Comparison of ENCODE assay signal across 24 cellular contexts in the genomic region with DNA sequence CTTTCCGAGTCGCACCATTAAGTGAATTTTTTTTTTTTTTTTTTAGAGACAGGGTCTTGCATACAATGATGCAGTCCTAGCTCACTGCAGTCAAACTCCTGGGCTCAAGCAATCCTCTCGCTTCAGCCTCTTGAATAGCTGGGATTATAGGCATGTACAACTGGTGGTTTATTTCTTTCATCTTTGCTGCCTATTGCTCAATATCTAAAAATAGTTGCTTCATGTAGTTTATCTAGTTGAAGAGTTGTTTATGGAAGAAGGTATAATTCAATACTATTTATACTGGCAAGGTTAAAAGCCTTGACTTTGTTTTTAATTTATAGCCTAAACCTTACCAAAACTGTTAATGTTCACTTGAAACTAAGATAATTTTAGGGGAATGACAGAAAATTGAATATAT.
"Had no signal": no experiment of that assay in that cellular context is flagged by ENCODE, and none has a peak within 500 bp of the region (broad histone marks: within the 10 kb centered on the region; RNA-seq: fewer than 3 reads in every experiment).

No MANE protein-coding gene starts in this region.

- H2AFZ ChIP-seq: neural progenitor cell, parathyroid adenoma had no signal

- FAIRE-seq: keratinocyte had no signal

- H3K4me1 ChIP-seq: colonic mucosa, esophagus muscularis mucosa, lower lobe of right lung, neural progenitor cell, parathyroid adenoma, testis, tibial artery had no signal

- H3K27me3 ChIP-seq: colonic mucosa, esophagus muscularis mucosa, neural progenitor cell, testis, tibial artery had no signal

- H3K27ac ChIP-seq: colonic mucosa, epithelial cell of prostate, esophagus muscularis mucosa, lower lobe of right lung, neural progenitor cell, parathyroid adenoma, testis, tibial artery had no signal

- H3K9ac ChIP-seq: neural progenitor cell, parathyroid adenoma had no signal

- H3K4me2 ChIP-seq: neural progenitor cell had no signal

- H3K79me2 ChIP-seq: parathyroid adenoma had no signal

- ATAC-seq: left ventricle myocardium superior; lower lobe of right lung; naive thymus-derived CD4-positive, alpha-beta T cell; sciatic nerve; stimulated activated effector memory CD8-positive, alpha-beta T cell treated with anti-CD3 and anti-CD28 coated beads, Interleukin-12 subunit alpha, Interleukin-12 subunit beta, amount 100 ng/mL, for 72 hours; stimulated activated naive CD8-positive, alpha-beta T cell treated with anti-CD3 and anti-CD28 coated beads, Interleukin-15, Interleukin-2, amounts not matched to agents 100 U/mL and 50 U/mL, for 24 hours had no signal

- H3K9me3 ChIP-seq: colonic mucosa, esophagus muscularis mucosa, lower lobe of right lung, testis, tibial artery had no signal

- H3K4me3 ChIP-seq: colonic mucosa, esophagus muscularis mucosa, lower lobe of right lung, neural progenitor cell, testis, tibial artery had no signal

- H3K36me3 ChIP-seq: colonic mucosa, esophagus muscularis mucosa, lower lobe of right lung, neural progenitor cell, tibial artery had no signal

- DNase-seq: colonic mucosa; effector CD8-positive, alpha-beta T cell; endodermal cell; foreskin melanocyte; glutamatergic neuron; hypothalamus; immature natural killer cell; left ventricle myocardium superior; lower lobe of right lung; midbrain; naive thymus-derived CD4-positive, alpha-beta T cell; stimulated activated CD4-positive, alpha-beta T cell treated with anti-CD3 and anti-CD28 coated beads, Interleukin-2, amount 100 ng/mL, for 24 hours; stimulated activated CD4-positive, alpha-beta T cell treated with anti-CD3 and anti-CD28 coated beads, Interleukin-4, amount 100 ng/mL, for 24 hours; stimulated activated naive CD8-positive, alpha-beta T cell treated with anti-CD3 and anti-CD28 coated beads, Interleukin-15, Interleukin-2, amounts not matched to agents 100 U/mL and 50 U/mL, for 24 hours; substantia nigra; testis; tibial artery had no signal
